Comparison of ENCODE assay signal across 22 cellular contexts in the genomic region with DNA sequence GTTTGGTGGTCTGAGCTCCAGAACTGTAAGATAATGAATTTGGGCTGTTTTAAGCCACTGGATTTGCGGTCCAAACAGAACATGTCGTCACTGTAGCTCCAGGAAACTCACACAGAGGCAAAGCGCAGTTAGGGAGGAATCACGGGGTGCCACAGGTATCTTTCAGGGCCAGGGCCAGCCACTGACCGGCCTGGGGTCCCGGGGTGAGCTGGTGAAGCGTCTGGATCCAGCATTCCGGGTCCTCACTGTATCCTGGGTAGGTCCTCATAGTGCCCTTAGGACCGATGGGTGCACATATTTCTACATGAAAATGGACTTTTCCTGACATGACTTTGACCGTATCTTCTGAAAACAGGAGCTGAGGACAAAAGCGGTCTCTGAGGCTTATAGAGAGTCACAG.
DNase-seq lines count a peak whose midpoint lies in the region; ATAC-seq, FAIRE-seq and TF ChIP-seq lines count a peak whose summit lies in the region.
"Had no signal": no experiment of that assay in that cellular context is flagged by ENCODE, and none has a peak within 500 bp of the region (broad histone marks: within the 10 kb centered on the region; RNA-seq: fewer than 3 reads in every experiment).

No MANE protein-coding gene starts in this region.

- H3K27ac Mint-ChIP-seq in T-helper 17 cell (peak overlapping the region; percentile 8), osteocyte (ENCODE audit: unreplicated experiment) (no peak overlapping the region)

- no peak overlapping the region for H3K4me3 ChIP-seq in kidney (ENCODE audit: low read length in 2 of 2)
- H3K4me3 ChIP-seq: SJSA1 had no signal

- H3K4me1 Mint-ChIP-seq in T-helper 17 cell (peaks cover 12% of the 10 kb centered on the region), osteocyte (ENCODE audit: unreplicated experiment) (no peaks in the 10 kb centered on the region)

- peak overlapping the region; percentile 35 for H3K27ac ChIP-seq in KOPT-K1 (ENCODE audit: low read depth, low read length, poor library complexity, severe bottlenecking)
- H3K27ac ChIP-seq in kidney (ENCODE audit: low read depth in 2 of 2, low read length in 2 of 2): no peak overlapping the region
- H3K27ac ChIP-seq: HL-60, SJSA1 had no signal

- no peak overlapping the region for H3K9ac ChIP-seq in kidney (ENCODE audit: low read length in 2 of 2)

- no peaks in the 10 kb centered on the region for H3K36me3 ChIP-seq in KOPT-K1 (ENCODE audit: insufficient read depth, low read length)
- H3K36me3 ChIP-seq in kidney (ENCODE audit: control insufficient read depth in 1 of 2, insufficient read depth in 2 of 2, low read length in 2 of 2): no peaks in the 10 kb centered on the region
- H3K36me3 ChIP-seq: SJSA1 had no signal

- ATAC-seq in T-helper 17 cell (no peak), left colon (no peak), HG03039 (IDR thresholded peaks at IDR 0.05; ENCODE audit: unreplicated experiment) (no peak)

- no peaks in the 10 kb centered on the region for H3K4me1 ChIP-seq in kidney (ENCODE audit: control insufficient read depth in 1 of 2, insufficient read depth in 1 of 2, low read depth in 1 of 2, low read length in 2 of 2)
- H3K4me1 ChIP-seq: SJSA1 had no signal

- H3K27me3 Mint-ChIP-seq in T-helper 17 cell (no peaks in the 10 kb centered on the region), osteocyte (ENCODE audit: unreplicated experiment) (no peaks in the 10 kb centered on the region)
- H3K27me3 Mint-ChIP-seq: CD4-positive, alpha-beta memory T cell had no signal

- FAIRE-seq in kidney (lab: Jason Lieb, UNC): no peak
- FAIRE-seq: H1 had no signal

- H3K9me3 Mint-ChIP-seq in osteocyte (ENCODE audit: unreplicated experiment): peaks cover 11% of the 10 kb centered on the region

- H3K36me3 Mint-ChIP-seq in T-helper 17 cell (ENCODE audit: low read depth) (no peaks in the 10 kb centered on the region), osteocyte (ENCODE audit: unreplicated experiment) (no peaks in the 10 kb centered on the region)

- intact Hi-C loops in kidney (cut with DNase I): no loop called here
- intact Hi-C loops in left colon (cut with DNase I, micrococcal nuclease): no loop called here

- H3K9me3 ChIP-seq in KOPT-K1 (ENCODE audit: insufficient read depth, low read length, poor library complexity, severe bottlenecking) (peaks cover 9% of the 10 kb centered on the region), T-helper 17 cell (ENCODE audit: control insufficient read depth, low read length, poor library complexity, severe bottlenecking) (no peaks in the 10 kb centered on the region), kidney (ENCODE audit: control insufficient read depth in 1 of 2, low read length in 2 of 2) (no peaks in the 10 kb centered on the region)
- H3K9me3 ChIP-seq: SJSA1 had no signal

- TF ChIP-seq CTCF in kidney (IDR thresholded peaks at IDR 0.05; ENCODE audit: borderline replicate concordance, extremely low read depth, insufficient read depth) (no peak), osteocyte (IDR thresholded peaks at IDR 0.05) (no peak), GM20000 (IDR thresholded peaks at IDR 0.05; ENCODE audit: extremely low read depth, missing control alignments) (no peak)

- H3K4me3 Mint-ChIP-seq in T-helper 17 cell (no peak overlapping the region), osteocyte (ENCODE audit: unreplicated experiment) (no peak overlapping the region)
- H3K4me3 Mint-ChIP-seq: CD4-positive, alpha-beta memory T cell had no signal

- DNase-seq in T-helper 17 cell: peak in 1 of 3 donors; percentile 2
- peak; percentile 32 for DNase-seq in kidney
- peak; percentile 63 for DNase-seq in osteocyte (ENCODE audit: extremely low spot score, unreplicated experiment)
- no peak for DNase-seq in GM20000 (ENCODE audit: low spot score)
- DNase-seq in left colon: no peak
- DNase-seq: C1 segment of cervical spinal cord; CD4-positive, alpha-beta memory T cell; DMS53; HCEC 1CT; Karpas-422; NCI-H1092; NCI-H1417 treated with DMSO at 0.1 percent for 48 hours; NCI-H1694 treated with DMSO at 0.1 percent for 48 hours; NCI-H2081; NCI-H2227 treated with DMSO at 0.1 percent for 48 hours; Right ventricle myocardium superior; RPMI8226 had no signal

Comparison
In these comparisons a context has a peak if more than half of its experiments do, and no peak if none do; other contexts are left out.
1. DNase-seq: peak in kidney (single experiment) and osteocyte (single experiment); none in GM20000 (single experiment) and left colon (0 of 2).